ENCODE assay signal across 1 cellular context in genomic region chr12:53217930-53218307, GRCh38.
TF ChIP-seq lines count a peak whose summit lies in the region.

No MANE protein-coding gene starts in this region.

TF ChIP-seq in HEK293, 187 proteins besides CTCF, POLR2A, EP300 and RAD21 (continued from another document):
- no peak for TF ChIP-seq REST (tag by site-specific recombination; IDR thresholded peaks at IDR 0.05)
- TF ChIP-seq ZBTB20 (tag by site-specific recombination; IDR thresholded peaks at IDR 0.05): no peak
- no peak for TF ChIP-seq INSM2 (tag by site-specific recombination; IDR thresholded peaks at IDR 0.05)
- TF ChIP-seq ZNF830 (tag by site-specific recombination; IDR thresholded peaks at IDR 0.05; ENCODE audit: low read depth): no peak
- no peak for TF ChIP-seq PRDM6 (tag by site-specific recombination; IDR thresholded peaks at IDR 0.05)
- no peak for TF ChIP-seq ZNF114 (tag by site-specific recombination; IDR thresholded peaks at IDR 0.05)
- TF ChIP-seq BCL11B (tag by site-specific recombination; IDR thresholded peaks at IDR 0.05; ENCODE audit: low read depth): no peak
- TF ChIP-seq SCRT2 (tag by site-specific recombination; IDR thresholded peaks at IDR 0.05): no peak
- TF ChIP-seq ZNF600 (tag by site-specific recombination; IDR thresholded peaks at IDR 0.05): peak; percentile 61
- TF ChIP-seq YY1 (tag by site-specific recombination; IDR thresholded peaks at IDR 0.05): no peak
- no peak for TF ChIP-seq ZBTB48 (tag by site-specific recombination; IDR thresholded peaks at IDR 0.05)
- TF ChIP-seq ZNF221 (tag by site-specific recombination; IDR thresholded peaks at IDR 0.05; ENCODE audit: borderline replicate concordance): no peak
- TF ChIP-seq ZNF354C (tag by site-specific recombination; IDR thresholded peaks at IDR 0.05; ENCODE audit: borderline replicate concordance, low read depth): no peak
- TF ChIP-seq ZSCAN23 (tag by site-specific recombination; IDR thresholded peaks at IDR 0.05): no peak
- TF ChIP-seq ZFHX2 (tag by site-specific recombination; conservative IDR thresholded peaks at IDR 0.05): no peak
- peak; percentile 87 for TF ChIP-seq ZSCAN4 (tag by site-specific recombination; IDR thresholded peaks at IDR 0.05)
- no peak for TF ChIP-seq ZNF645 (tag by site-specific recombination; IDR thresholded peaks at IDR 0.05)
- no peak for TF ChIP-seq ZFP69B (tag by site-specific recombination; IDR thresholded peaks at IDR 0.05)
- 0 out of 2 replicates have a peak, but pooled peaks have one; percentile 22 for TF ChIP-seq ZNF341 (tag by site-specific recombination; IDR thresholded peaks at IDR 0.05; ENCODE audit: low read depth)
- TF ChIP-seq ZNF280D (tag by site-specific recombination; IDR thresholded peaks at IDR 0.05): no peak
- no peak for TF ChIP-seq ZNF560 (tag by site-specific recombination; IDR thresholded peaks at IDR 0.05; ENCODE audit: borderline replicate concordance)
- no peak for TF ChIP-seq ZNF488 (tag by site-specific recombination; IDR thresholded peaks at IDR 0.05)
- TF ChIP-seq ZNF37A (tag by site-specific recombination; IDR thresholded peaks at IDR 0.05): no peak
